22 cellular contexts compared by ENCODE assay signal in the genomic region with DNA sequence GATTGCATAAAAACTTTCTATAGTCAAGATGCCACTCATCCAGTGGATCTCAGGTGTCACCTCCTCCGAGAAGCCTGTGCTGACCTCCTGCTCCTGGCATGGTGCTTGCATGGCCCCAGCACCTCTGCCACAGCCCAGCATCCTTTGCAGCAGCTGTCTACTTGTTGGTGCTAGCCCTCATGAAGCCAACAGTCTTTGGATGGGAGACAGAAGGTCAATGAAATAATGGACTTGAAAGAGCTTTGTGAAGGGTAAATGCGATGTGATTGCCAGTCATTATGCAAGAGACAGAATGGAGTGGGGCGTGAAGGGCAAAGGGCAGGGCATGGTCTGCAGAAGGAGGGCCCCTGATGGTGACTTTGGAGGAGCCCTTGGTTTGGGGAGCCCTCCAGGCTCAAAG.
"Had no signal": no experiment of that assay in that cellular context is flagged by ENCODE, and none has a peak within 500 bp of the region (broad histone marks: within the 10 kb centered on the region; RNA-seq: fewer than 3 reads in every experiment).

No MANE protein-coding gene starts in this region.

- H3K27ac ChIP-seq: HL-60 had no signal

- H3K4me2 ChIP-seq: SK-N-SH had no signal

- FAIRE-seq: HTR-8/SVneo, RCC 7860 had no signal

- H3K9ac ChIP-seq: SK-N-SH had no signal

- DNase-seq: KBM-7, NCI-H1092, NCI-H1105 treated with DMSO at 0.1 percent for 48 hours, NCI-H1417 treated with DMSO at 0.1 percent for 48 hours, NCI-H146, NCI-H1694 treated with DMSO at 0.1 percent for 48 hours, NCI-H2029, NCI-H2081 treated with DMSO at 0.1 percent for 48 hours, NCI-H2171, NCI-H226, NCI-H446, NCI-H510A, NCI-H524 treated with DMSO at 0.1 percent for 48 hours, NCI-H69, NCI-H774, RPMI8226, SHP77, SK-N-SH, SW 1271 had no signal
